In genomic region chr1:3553166-3553939, GRCh38 we compare ENCODE assay signal across 18 cellular contexts. TPM values are rescaled to one million over a fixed set of nuclear protein-coding genes. Genes with fewer than 3 reads are reported as not detected.
DNase-seq lines count a peak whose midpoint lies in the region; ATAC-seq, FAIRE-seq and TF ChIP-seq lines count a peak whose summit lies in the region.
"Had no signal": no experiment of that assay in that cellular context is flagged by ENCODE, and none has a peak within 500 bp of the region (broad histone marks: within the 10 kb centered on the region; RNA-seq: fewer than 3 reads in every experiment).

No MANE protein-coding gene starts in this region.

- H2AFZ ChIP-seq in PC-3 (ENCODE audit: low read length) (no peak overlapping the region), H1 (ENCODE audit: low read length) (no peak overlapping the region)

- no peak overlapping the region for H4K5ac ChIP-seq in H1 (ENCODE audit: insufficient read length, low read depth, low read length)

- H3K9me2 ChIP-seq in PC-3 (replicated peaks; ENCODE audit: low read length), result no peaks in the 10 kb centered on the region

- H3K18ac ChIP-seq in H1 (ENCODE audit: extremely low read depth, low read length), result no peak overlapping the region

- CTCF ChIA-PET in PC-3 (lab: Charles Lee), result no interaction called here
- CTCF ChIA-PET in H1 (lab: Charles Lee; ENCODE audit: partially characterized antibody), result interaction anchor here (0.6 to 10.5 kb wide), 9 partner anchors 12 to 66 kb away, joined by 3 to 73 read pairs (median 5); no protein-coding TSS in a partner anchor

- no peak overlapping the region for H3K4ac ChIP-seq in H1 (replicated peaks; ENCODE audit: insufficient read length, low read depth, low read length)

- H3K27me3 ChIP-seq in PC-3 (ENCODE audit: low read length) (no peaks in the 10 kb centered on the region), H1 (replicated peaks in 1 of 4; ENCODE audit: control insufficient read depth in 3 of 4, extremely low read depth in 1 of 4, insufficient read depth in 3 of 4, low read length in 3 of 4) (no peaks in the 10 kb centered on the region), prostate gland (replicated peaks; ENCODE audit: insufficient read depth) (no peaks in the 10 kb centered on the region)
- H3K27me3 ChIP-seq: BLaER1 treated with 17β-estradiol and CSF1 and Interleukin-3, amounts not matched to agents 10 nM and 100 nM had no signal

- no peak overlapping the region for H3K14ac ChIP-seq in H1 (ENCODE audit: insufficient read length)

- no peaks in the 10 kb centered on the region for H3K36me3 ChIP-seq in PC-3 (ENCODE audit: low read depth, low read length)
- no peaks in the 10 kb centered on the region for H3K36me3 ChIP-seq in H1 (ENCODE audit: control insufficient read depth in 2 of 4, insufficient read depth in 4 of 4, low read length in 3 of 4)
- no peaks in the 10 kb centered on the region for H3K36me3 ChIP-seq in prostate gland
- H3K36me3 ChIP-seq: gastrocnemius medialis had no signal

- peak; percentile 55 for ATAC-seq in PC-3
- ATAC-seq in GM21381 (IDR thresholded peaks at IDR 0.05; ENCODE audit: unreplicated experiment), result no peak
- ATAC-seq: activated naive CD4-positive, alpha-beta T cell treated with anti-CD3 and anti-CD28 coated beads, Interleukin-2, amount 50 U/mL, for 72 hours; gastrocnemius medialis had no signal

- no peaks in the 10 kb centered on the region for H3K9me3 ChIP-seq in PC-3 (ENCODE audit: low read length)
- H3K9me3 ChIP-seq in H1 (ENCODE audit: insufficient read depth in 2 of 2, low read depth in 1 of 2, low read length in 1 of 2), result no peaks in the 10 kb centered on the region
- H3K9me3 ChIP-seq in prostate gland, result no peaks in the 10 kb centered on the region
- H3K9me3 ChIP-seq: gastrocnemius medialis had no signal

- no peaks in the 10 kb centered on the region; the same call in 1 of the 2 replicates for H3K79me1 ChIP-seq in H1 (ENCODE audit: low read depth, low read length)

- no TSS peak for BruUV-seq in PC-3 (replicated peaks; lab: Mats Ljungman, UMichigan)

- H3F3A ChIP-seq in PC-3 (ENCODE audit: low read length, unreplicated experiment), result no peaks in the 10 kb centered on the region

- H4K8ac ChIP-seq in H1 (ENCODE audit: extremely low read depth, insufficient read depth, low read length), result peak overlapping the region; percentile 51; the same call in 1 of the 2 replicates

- H3K27ac ChIP-seq in PC-3 (ENCODE audit: low read length), result no peak overlapping the region
- H3K27ac ChIP-seq in H1 (ENCODE audit: low read depth, low read length), result no peak overlapping the region
- peak overlapping the region; percentile 69 to 73 for H3K27ac ChIP-seq in prostate gland
- H3K27ac ChIP-seq in caudate nucleus (ENCODE audit: low read depth, low read length), result no peak overlapping the region
- H3K27ac ChIP-seq: BLaER1 treated with 17β-estradiol and CSF1 and Interleukin-3, amounts not matched to agents 10 nM and 100 nM; gastrocnemius medialis had no signal

- H3K4me3 ChIP-seq in PC-3 (ENCODE audit: low read length) (no peak overlapping the region), H1 (ENCODE audit: extremely low read depth in 1 of 4, insufficient read depth in 2 of 4, low read depth in 3 of 4, low read length in 4 of 4) (no peak overlapping the region), prostate gland (no peak overlapping the region)
- H3K4me3 ChIP-seq: BLaER1 treated with 17β-estradiol and CSF1 and Interleukin-3, amounts not matched to agents 10 nM and 100 nM; gastrocnemius medialis had no signal

- H3K79me2 ChIP-seq in PC-3 (ENCODE audit: low read length) (no peaks in the 10 kb centered on the region), H1 (ENCODE audit: control insufficient read depth in 1 of 2, insufficient read depth in 2 of 2, low read length in 2 of 2) (no peaks in the 10 kb centered on the region)

- H3K4me1 ChIP-seq in PC-3 (ENCODE audit: insufficient read depth, low read length) (peaks cover 9% of the 10 kb centered on the region), H1 (replicated peaks in 1 of 4; ENCODE audit: control insufficient read depth in 3 of 4, insufficient read depth in 4 of 4, low read length in 3 of 4) (no peaks in the 10 kb centered on the region), prostate gland (replicated peaks) (peaks cover 8% of the 10 kb centered on the region)
- H3K4me1 ChIP-seq: gastrocnemius medialis had no signal

- no peak overlapping the region for H2BK120ac ChIP-seq in H1 (replicated peaks; ENCODE audit: low read depth, low read length)

- POLR2A ChIA-PET in PC-3 (lab: Charles Lee; ENCODE audit: unreplicated experiment) (no interaction called here), H1 (lab: Charles Lee; ENCODE audit: partially characterized antibody) (no interaction called here)

- DNase-seq in ELF-1 (ENCODE audit: low read depth, low spot score) (peak; percentile 65), PC-3 (peak; percentile 48), H1 (ENCODE audit: low read depth in 1 of 2, low spot score in 2 of 2) (no peak), prostate gland (ENCODE audit: low spot score) (peak; percentile 87), NCI-H510A treated with DMSO at 0.1 percent for 48 hours (lab: John Stamatoyannopoulos, UW) (no peak), caudate nucleus (lab: John Stamatoyannopoulos, UW) (no peak), NCI-H2171 treated with DMSO at 0.1 percent for 48 hours (lab: John Stamatoyannopoulos, UW) (no peak)
- DNase-seq: activated CD4-positive, alpha-beta T cell treated with anti-CD3 and anti-CD28 coated beads, Interleukin-2, amount 10 ng/mL, durations not matched to agents 7 days and 5 days; central memory CD4-positive, alpha-beta T cell; DMS79 treated with DMSO at 0.1 percent for 48 hours; gastrocnemius medialis; naive B cell; NCI-H1105 treated with DMSO at 0.1 percent for 48 hours; SIG-M5; T-helper 9 cell had no signal

- H2BK5ac ChIP-seq in H1 (ENCODE audit: low read depth, low read length), result no peak overlapping the region

- TF ChIP-seq RAD21 in H1 (IDR thresholded peaks at IDR 0.05 in 1 of 2, conservative IDR thresholded peaks at IDR 0.05 in 1 of 2; ENCODE audit: low read depth in 2 of 2, low read length in 2 of 2), result no peak

- no peak overlapping the region for H4K91ac ChIP-seq in H1 (replicated peaks; ENCODE audit: insufficient read length, low read length)

- 89% methylated on average over 18 of the region's 27 CpGs; no CpG with 5 or more reads in 1 of the 2 experiments for WGBS in H1 (ENCODE audit: extremely low coverage in 1 of 2, insufficient coverage in 1 of 2, insufficient read length in 1 of 2, insufficient replicate concordance in 2 of 2, low coverage in 1 of 2, low lambda C conversion rate in 2 of 2, missing lambda C conversion rate in 1 of 2), 2 experiments
- WGBS in prostate gland, result 19% methylated on average over 27 of the region's 27 CpGs

- H4K20me1 ChIP-seq in PC-3 (ENCODE audit: low read length) (no peaks in the 10 kb centered on the region), H1 (replicated peaks in 1 of 2; ENCODE audit: control insufficient read depth in 1 of 2, insufficient read depth in 2 of 2, low read length in 2 of 2) (peaks cover 0 to 5% of the 10 kb centered on the region in 2 experiments)

- H3K56ac ChIP-seq in H1 (replicated peaks; ENCODE audit: insufficient read length, low read depth, low read length), result no peak overlapping the region

- no peak overlapping the region for H3K4me2 ChIP-seq in PC-3 (ENCODE audit: low read length)
- no peak overlapping the region for H3K4me2 ChIP-seq in H1 (ENCODE audit: insufficient read depth in 1 of 2, low read depth in 2 of 2, low read length in 2 of 2)
- H3K4me2 ChIP-seq: BLaER1 treated with 17β-estradiol and CSF1 and Interleukin-3, amounts not matched to agents 10 nM and 100 nM had no signal

- H3K9ac ChIP-seq in PC-3 (ENCODE audit: low read length) (no peak overlapping the region), H1 (replicated peaks in 1 of 4; ENCODE audit: extremely low read depth in 1 of 4, low read depth in 3 of 4, low read length in 3 of 4) (no peak overlapping the region)
- H3K9ac ChIP-seq: BLaER1 treated with 17β-estradiol and CSF1 and Interleukin-3, amounts not matched to agents 10 nM and 100 nM had no signal

- H2BK12ac ChIP-seq in H1 (ENCODE audit: low read depth, low read length), result no peak overlapping the region

- H2BK15ac ChIP-seq in H1 (ENCODE audit: low read length), result no peak overlapping the region

- no peaks in the 10 kb centered on the region for H3K23me2 ChIP-seq in H1 (ENCODE audit: low read depth, low read length)

- no peak overlapping the region for H3K23ac ChIP-seq in H1 (ENCODE audit: insufficient read length)

- no peak for TF ChIP-seq EP300 in H1 (IDR thresholded peaks at IDR 0.05; ENCODE audit: borderline replicate concordance in 1 of 2, low read depth in 2 of 2, low read length in 2 of 2)

- no peak for FAIRE-seq in H1 (lab: Jason Lieb, UNC)

- no peak overlapping the region for H2BK20ac ChIP-seq in H1 (ENCODE audit: low read length)

- no peak for TF ChIP-seq CTCF in PC-3 (conservative IDR thresholded peaks at IDR 0.05; ENCODE audit: low read depth, low read length)
- TF ChIP-seq CTCF in H1 (IDR thresholded peaks at IDR 0.05; ENCODE audit: control extremely low read depth in 1 of 3, insufficient read depth in 1 of 3, low read depth in 1 of 3, low read length in 3 of 3), result no peak
- TF ChIP-seq CTCF in prostate gland (IDR thresholded peaks at IDR 0.05), result peak in 2 of 4 experiments; percentile 35 to 44

- no peak for TF ChIP-seq POLR2A in H1 (IDR thresholded peaks at IDR 0.05; ENCODE audit: control extremely low read depth in 1 of 2, low read depth in 2 of 2, low read length in 2 of 2)
- TF ChIP-seq POLR2A in prostate gland (IDR thresholded peaks at IDR 0.05), result no peak

- intact Hi-C loops in PC-3 (cut with micrococcal nuclease) (no loop called here), prostate gland (cut with DNase I) (no loop called here)

- H2AK5ac ChIP-seq in H1 (ENCODE audit: low read depth, low read length), result no peak overlapping the region

TF ChIP-seq in H1, 55 proteins besides CTCF, POLR2A, EP300 and RAD21 (continues in another document):
- TF ChIP-seq SP2 (IDR thresholded peaks at IDR 0.05; ENCODE audit: low read length), result no peak
- TF ChIP-seq, protein P1, sequence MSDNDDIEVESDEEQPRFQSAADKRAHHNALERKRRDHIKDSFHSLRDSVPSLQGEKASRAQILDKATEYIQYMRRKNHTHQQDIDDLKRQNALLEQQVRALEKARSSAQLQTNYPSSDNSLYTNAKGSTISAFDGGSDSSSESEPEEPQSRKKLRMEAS (IDR thresholded peaks at IDR 0.05), result no peak

RNA-seq across cellular contexts. Expression of gene MEGF6, which starts 58.0 kb away (rescaled TPM):
- 32.5 and 40.1 TPM in 2 replicates for total RNA-seq in PC-3 (2014; rRNA removed)
- total RNA-seq in H1 (2021; fragmentation: NEBNext Ultra II Directional; extraction: Animal tissue kit (Norgen Biotek cat#: 25700)), result 13.2 and 14.8 TPM in 2 replicates
- 4.1 and 9.5 TPM in 2 replicates for polyA plus RNA-seq in H1 (2011; rRNA removed)
- polyA plus RNA-seq in H1 (2011; cell fraction: cytosol; rRNA removed), result 7.8 TPM
- polyA plus RNA-seq in H1 (2011; cell fraction: nucleus; rRNA removed), result 88.4 TPM
- polyA plus RNA-seq in H1 (2012, experiment 1 of 2), result 7.4 to 14.6 TPM (median 10.8 TPM) in 4 replicates
- polyA plus RNA-seq in H1 (2012, experiment 2 of 2), result 1.4 TPM
- polyA plus RNA-seq in H1 (2013, experiment 1 of 2), result 4.9 TPM
- 4.4 TPM for polyA plus RNA-seq in H1 (2013, experiment 2 of 2)
- 1.7 and 3.0 TPM in 2 replicates for polyA minus RNA-seq in H1 (2011; rRNA and poly(A)+ RNA removed)
- 9.0 TPM for polyA minus RNA-seq in H1 (2011; cell fraction: cytosol; rRNA and poly(A)+ RNA removed)
- polyA minus RNA-seq in H1 (2011; cell fraction: nucleus; rRNA and poly(A)+ RNA removed), result 24.4 TPM
- 10 to 100 TPM; 67.3 to 82.5 TPM for total RNA-seq in prostate gland

Comparison
In these comparisons a context has a peak if more than half of its experiments do, and no peak if none do; other contexts are left out.
1. DNase-seq: peak in ELF-1 (single experiment), PC-3 (single experiment) and prostate gland (single experiment); none in H1 (0 of 2), NCI-H510A treated with DMSO at 0.1 percent for 48 hours (single experiment), caudate nucleus (0 of 61) and NCI-H2171 treated with DMSO at 0.1 percent for 48 hours (single experiment).
2. H3K27ac ChIP-seq: peak in prostate gland (2 of 2); none in PC-3 (single experiment), H1 (single experiment) and caudate nucleus (single experiment).